23 cellular contexts compared by ENCODE assay signal in genomic region chr2:165007162-165007744, GRCh38. TPM values are rescaled to one million over a fixed set of nuclear protein-coding genes. Genes with fewer than 3 reads are reported as not detected.
DNase-seq lines count a peak whose midpoint lies in the region; FAIRE-seq and TF ChIP-seq lines count a peak whose summit lies in the region.
"Had no signal": no experiment of that assay in that cellular context is flagged by ENCODE, and none has a peak within 500 bp of the region (broad histone marks: within the 10 kb centered on the region; RNA-seq: fewer than 3 reads in every experiment).

No MANE protein-coding gene starts in this region.

- DNase-seq in breast epithelium (ENCODE audit: low spot score in 2 of 2) (no peak), MCF 10A (ENCODE audit: unreplicated experiment) (no peak), bronchial epithelial cell (ENCODE audit: low read depth) (peak; percentile 47), kidney glomerular epithelial cell (lab: John Stamatoyannopoulos, UW) (peak; percentile 17), NCI-H748 treated with DMSO at 0.1 percent for 48 hours (lab: John Stamatoyannopoulos, UW) (no peak), right atrium auricular region (ENCODE audit: low spot score) (no peak), Karpas-422 (no peak)
- DNase-seq in activated effector memory CD4-positive, alpha-beta T cell treated with anti-CD3 and anti-CD28 coated beads, Interleukin-2, amount 50 U/mL, for 16 hours = no peak
- DNase-seq: 8988T; CD4-positive, CD25-positive, alpha-beta regulatory T cell; COR-L47; GDM1; H7; HFFc6; KBM-7; NCI-H146; NCI-H2029 treated with DMSO at 0.1 percent for 48 hours; NCI-H2171; NCI-H69; SHP77 had no signal

- no peak overlapping the region for H3K4me3 Mint-ChIP-seq in MCF 10A (ENCODE audit: unreplicated experiment)
- H3K4me3 Mint-ChIP-seq: B cell; CD4-positive, CD25-positive, alpha-beta regulatory T cell; HFFc6 had no signal

- no peak overlapping the region for H3K9ac ChIP-seq in Karpas-422 (ENCODE audit: low read length)

- POLR2A ChIA-PET in MCF 10A (lab: Yijun Ruan, JAX) = interaction anchor here (1.3 kb wide), 1 partner anchor 10 kb away, joined by 3 read pairs; no protein-coding TSS in a partner anchor

- H3K4me2 ChIP-seq in Karpas-422 (ENCODE audit: low read depth, low read length, poor library complexity, severe bottlenecking) = no peak overlapping the region

- no peak overlapping the region for H3K4me3 ChIP-seq in breast epithelium
- no peak overlapping the region for H3K4me3 ChIP-seq in bronchial epithelial cell (ENCODE audit: low read depth, low read length)
- H3K4me3 ChIP-seq in right atrium auricular region = no peak overlapping the region
- no peak overlapping the region for H3K4me3 ChIP-seq in Karpas-422 (ENCODE audit: low read length)

- no peaks in the 10 kb centered on the region for H3K36me3 Mint-ChIP-seq in MCF 10A (ENCODE audit: insufficient read depth, unreplicated experiment)
- H3K36me3 Mint-ChIP-seq: CD4-positive, CD25-positive, alpha-beta regulatory T cell had no signal

- peaks cover 56% of the 10 kb centered on the region for H3K27me3 Mint-ChIP-seq in MCF 10A (ENCODE audit: insufficient read depth, unreplicated experiment)

- no peaks in the 10 kb centered on the region for H3K9me2 ChIP-seq in Karpas-422 (replicated peaks; ENCODE audit: insufficient read depth, low read length)

- no peaks in the 10 kb centered on the region for H3K9me3 Mint-ChIP-seq in MCF 10A (ENCODE audit: unreplicated experiment)
- H3K9me3 Mint-ChIP-seq: HFFc6 had no signal

- no peaks in the 10 kb centered on the region for H3K79me2 ChIP-seq in Karpas-422 (ENCODE audit: low read length)

- H3K4me1 Mint-ChIP-seq in MCF 10A (ENCODE audit: insufficient read depth, unreplicated experiment) = no peaks in the 10 kb centered on the region
- H3K4me1 Mint-ChIP-seq: CD4-positive, CD25-positive, alpha-beta regulatory T cell had no signal

- no TSS peak for BruUV-seq in MCF 10A (replicated peaks; lab: Mats Ljungman, UMichigan)

- no peak overlapping the region for H3K27ac Mint-ChIP-seq in MCF 10A (ENCODE audit: low read depth, unreplicated experiment)
- H3K27ac Mint-ChIP-seq: B cell; CD4-positive, CD25-positive, alpha-beta regulatory T cell; HFFc6 had no signal

- TF ChIP-seq CTCF in breast epithelium (IDR thresholded peaks at IDR 0.05) = no peak
- TF ChIP-seq CTCF in MCF 10A (IDR thresholded peaks at IDR 0.05; ENCODE audit: unreplicated experiment) = no peak
- no peak for TF ChIP-seq CTCF in bronchial epithelial cell (IDR thresholded peaks at IDR 0.05; ENCODE audit: insufficient read depth, low read length, severe bottlenecking)
- no peak for TF ChIP-seq CTCF in right atrium auricular region (IDR thresholded peaks at IDR 0.05)

- H3K27me3 ChIP-seq in breast epithelium (no peaks in the 10 kb centered on the region), bronchial epithelial cell (ENCODE audit: control insufficient read depth, insufficient read depth, low read length) (no peaks in the 10 kb centered on the region), right atrium auricular region (no peaks in the 10 kb centered on the region), Karpas-422 (ENCODE audit: low read length) (no peaks in the 10 kb centered on the region)

- H3K9me3 ChIP-seq in breast epithelium (no peaks in the 10 kb centered on the region), right atrium auricular region (no peaks in the 10 kb centered on the region), Karpas-422 (ENCODE audit: low read length) (no peaks in the 10 kb centered on the region)

- no peak for FAIRE-seq in bronchial epithelial cell (lab: Jason Lieb, UNC)
- FAIRE-seq: HepG2 had no signal

- no peak overlapping the region for H2AFZ ChIP-seq in Karpas-422 (ENCODE audit: low read length)

- no peak for TF ChIP-seq POLR2A in breast epithelium (IDR thresholded peaks at IDR 0.05)

- CTCF ChIA-PET in MCF 10A (lab: Yijun Ruan, JAX) = interaction anchor here (1.0 kb wide), 1 partner anchor 13 kb away, joined by 3 read pairs; no protein-coding TSS in a partner anchor

- no peaks in the 10 kb centered on the region for H3K36me3 ChIP-seq in breast epithelium
- no peaks in the 10 kb centered on the region for H3K36me3 ChIP-seq in bronchial epithelial cell (ENCODE audit: control insufficient read depth, insufficient read depth, low read length)
- H3K36me3 ChIP-seq in right atrium auricular region = no peaks in the 10 kb centered on the region
- no peaks in the 10 kb centered on the region for H3K36me3 ChIP-seq in Karpas-422 (ENCODE audit: insufficient read depth, low read length)

- no peaks in the 10 kb centered on the region for H4K20me1 ChIP-seq in Karpas-422 (ENCODE audit: insufficient read depth, low read depth, low read length)

- H3K4me1 ChIP-seq in breast epithelium = no peaks in the 10 kb centered on the region
- no peaks in the 10 kb centered on the region for H3K4me1 ChIP-seq in right atrium auricular region
- no peaks in the 10 kb centered on the region for H3K4me1 ChIP-seq in Karpas-422 (ENCODE audit: low read length)

- peak overlapping the region; percentile 16 to 70 for H3K27ac ChIP-seq in breast epithelium
- H3K27ac ChIP-seq in right atrium auricular region = no peak overlapping the region
- no peak overlapping the region for H3K27ac ChIP-seq in Karpas-422 (ENCODE audit: low read length)

- intact Hi-C loops in breast epithelium (cut with DNase I; ENCODE audit: low total_unique reads) (no loop called here), MCF 10A (cut with micrococcal nuclease) (no loop called here)

RNA-seq across cellular contexts. Expression of gene SLC38A11, which starts 51.9 kb away (rescaled TPM):
- 1 to 10 TPM in 2 of 3 donors, not detected in 1; 2.2 to 6.7 TPM for total RNA-seq in breast epithelium
- total RNA-seq in MCF 10A (2022) = not detected in 2 replicates
- not detected in 2 replicates for total RNA-seq in bronchial epithelial cell
- under 1 TPM in 1 of 2 donors, not detected in 1; 0.74 TPM for total RNA-seq in right atrium auricular region
- total RNA-seq in Karpas-422 (2014; rRNA removed; shearing (Covaris generic); ENCODE audit: low replicate concordance) = not detected in 2 replicates
- total RNA-seq: CD4-positive, CD25-positive, alpha-beta regulatory T cell; H7; RPMI7951 had no signal

Comparison
In these comparisons a context has a peak if more than half of its experiments do, and no peak if none do; other contexts are left out.
1. DNase-seq: peak in bronchial epithelial cell (single experiment) and kidney glomerular epithelial cell (single experiment); none in breast epithelium (0 of 2), MCF 10A (single experiment), NCI-H748 treated with DMSO at 0.1 percent for 48 hours (single experiment), activated effector memory CD4-positive, alpha-beta T cell treated with anti-CD3 and anti-CD28 coated beads, Interleukin-2, amount 50 U/mL, for 16 hours (single experiment), right atrium auricular region (single experiment) and Karpas-422 (single experiment).
2. H3K27ac ChIP-seq: peak in breast epithelium (2 of 2); none in right atrium auricular region (0 of 2) and Karpas-422 (single experiment).